Comparison of ENCODE assay signal across 10 cellular contexts in the genomic region with DNA sequence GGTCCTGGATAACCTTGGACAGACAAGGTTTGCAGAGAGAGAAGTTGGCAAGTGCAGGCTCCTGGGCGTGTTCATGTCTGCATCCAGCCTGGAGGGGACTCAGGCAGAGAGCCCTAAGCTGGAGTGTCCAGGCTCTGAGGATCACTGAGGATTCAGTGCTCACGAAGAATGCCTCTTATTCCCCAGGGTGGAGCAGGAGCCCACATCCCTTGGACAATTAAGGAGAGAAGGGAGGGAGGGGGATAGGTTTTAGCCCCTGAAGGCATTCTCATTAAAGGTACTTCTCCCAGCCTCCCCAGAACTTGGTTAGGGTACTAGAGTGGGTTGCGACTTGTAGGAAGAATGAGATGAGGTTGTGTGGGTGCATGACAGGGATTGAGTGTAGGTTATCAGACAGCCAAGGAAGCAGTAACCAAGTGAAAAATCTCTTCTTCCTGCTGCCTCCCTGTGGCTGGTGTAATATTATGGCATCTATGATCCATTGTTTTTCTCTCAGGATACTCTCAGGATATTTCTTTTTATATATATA. TPM values are rescaled to one million over a fixed set of nuclear protein-coding genes. Genes with fewer than 3 reads are reported as not detected.
DNase-seq lines count a peak whose midpoint lies in the region; ATAC-seq and TF ChIP-seq lines count a peak whose summit lies in the region.
"Had no signal": no experiment of that assay in that cellular context is flagged by ENCODE, and none has a peak within 500 bp of the region (broad histone marks: within the 10 kb centered on the region; RNA-seq: fewer than 3 reads in every experiment).

No MANE protein-coding gene starts in this region.

- no peaks in the 10 kb centered on the region for H3K9me3 Mint-ChIP-seq in central memory CD8-positive, alpha-beta T cell
- H3K9me3 Mint-ChIP-seq in chondrocyte (ENCODE audit: low read depth), result no peaks in the 10 kb centered on the region

- H3K4me1 ChIP-seq in parathyroid adenoma, result peaks cover 5% of the 10 kb centered on the region

- no peaks in the 10 kb centered on the region for H3K9me3 ChIP-seq in parathyroid adenoma (ENCODE audit: control insufficient read depth, low read length)

- H3K4me1 Mint-ChIP-seq in central memory CD8-positive, alpha-beta T cell, result peaks cover 87% of the 10 kb centered on the region
- peaks cover 12% of the 10 kb centered on the region for H3K4me1 Mint-ChIP-seq in chondrocyte (ENCODE audit: low read depth)

- H3K4me3 Mint-ChIP-seq in central memory CD8-positive, alpha-beta T cell, result peak overlapping the region; percentile 86
- no peak overlapping the region for H3K4me3 Mint-ChIP-seq in chondrocyte (ENCODE audit: unreplicated experiment)

- H3K27me3 ChIP-seq in parathyroid adenoma (ENCODE audit: control insufficient read depth, insufficient read depth, low read length), result no peaks in the 10 kb centered on the region

- no peaks in the 10 kb centered on the region for H3K27me3 Mint-ChIP-seq in central memory CD8-positive, alpha-beta T cell
- peaks cover 46% of the 10 kb centered on the region for H3K27me3 Mint-ChIP-seq in chondrocyte (ENCODE audit: low read depth)

- peak overlapping the region; percentile 75 for H3K4me3 ChIP-seq in GM12875 (ENCODE audit: low read depth, low read length)
- peak overlapping the region; percentile 43 for H3K4me3 ChIP-seq in parathyroid adenoma (ENCODE audit: low read depth, low read length)

- H2AFZ ChIP-seq in parathyroid adenoma, result no peak overlapping the region

- H3K9ac ChIP-seq in parathyroid adenoma, result no peak overlapping the region

- no peak overlapping the region for H3K4me2 ChIP-seq in parathyroid adenoma (ENCODE audit: low read length)

- H3K79me2 ChIP-seq in parathyroid adenoma, result no peaks in the 10 kb centered on the region

- H3K36me3 Mint-ChIP-seq in central memory CD8-positive, alpha-beta T cell (ENCODE audit: insufficient read depth), result peaks cover 31% of the 10 kb centered on the region
- H3K36me3 Mint-ChIP-seq in chondrocyte (ENCODE audit: low read depth), result no peaks in the 10 kb centered on the region

- DNase-seq in CD1c-positive myeloid dendritic cell (ENCODE audit: extremely low spot score) (peak; percentile 42), chondrocyte (ENCODE audit: low spot score) (no peak), NCI-H524 (lab: John Stamatoyannopoulos, UW) (no peak)
- DNase-seq in central memory CD8-positive, alpha-beta T cell (ENCODE audit: low spot score in 2 of 2), result no peak

- TF ChIP-seq CTCF in GM12875 (IDR thresholded peaks at IDR 0.05; ENCODE audit: borderline replicate concordance, insufficient read depth, low read depth, low read length) (no peak), parathyroid adenoma (IDR thresholded peaks at IDR 0.05) (no peak), chondrocyte (IDR thresholded peaks at IDR 0.05) (no peak)

- no peaks in the 10 kb centered on the region for H3K36me3 ChIP-seq in parathyroid adenoma (ENCODE audit: control insufficient read depth, insufficient read depth, low read length)

- peak overlapping the region; percentile 98 for H3K27ac Mint-ChIP-seq in central memory CD8-positive, alpha-beta T cell (ENCODE audit: low read depth)
- no peak overlapping the region for H3K27ac Mint-ChIP-seq in chondrocyte (ENCODE audit: unreplicated experiment)

- peak overlapping the region; percentile 59 for H3K27ac ChIP-seq in parathyroid adenoma
- H3K27ac ChIP-seq: VCaP had no signal

- no peak for ATAC-seq in central memory CD8-positive, alpha-beta T cell (replicated peaks; ENCODE audit: extremely low read depth, poor library complexity, severe bottlenecking)
- ATAC-seq in HG03354 (IDR thresholded peaks at IDR 0.05; ENCODE audit: poor library complexity, severe bottlenecking, unreplicated experiment) (no peak), esophagus mucosa (no peak)

RNA-seq across cellular contexts. Expression of a gene that starts 0.7 kb away (rescaled TPM):
- 2.8 to 2.9 TPM (median 2.8 TPM) in 3 replicates for total RNA-seq in chondrocyte
- total RNA-seq in esophagus mucosa, result 10.5 TPM
- total RNA-seq: MCF 10A had no signal

RNA-seq across cellular contexts. Expression of a gene that starts 3.0 kb away (rescaled TPM):
- total RNA-seq in chondrocyte (0.65 to 1.3 TPM (median 1.2 TPM) in 3 replicates), esophagus mucosa (12.7 TPM)
- total RNA-seq: MCF 10A had no signal
